ENCODE assay signal across 30 cellular contexts in the genomic region with DNA sequence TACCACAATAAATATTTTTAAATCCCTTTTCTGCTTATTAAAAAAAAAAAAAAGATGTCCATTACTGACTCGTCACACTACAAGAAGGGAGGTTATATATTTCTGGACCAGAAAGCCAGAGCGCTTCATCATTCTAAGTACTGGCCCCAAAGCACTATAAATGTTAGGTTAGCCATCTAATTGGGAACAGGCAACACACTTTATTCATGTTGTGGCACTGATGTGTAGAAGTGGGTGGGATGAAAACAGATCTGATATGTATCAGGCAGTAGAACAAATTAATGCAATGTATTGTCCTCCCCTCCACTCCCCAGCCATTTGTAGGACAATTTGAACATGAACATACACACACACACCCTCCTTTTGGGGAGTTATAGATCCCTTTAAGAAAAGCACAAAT.
"Had no signal": no experiment of that assay in that cellular context is flagged by ENCODE, and none has a peak within 500 bp of the region (broad histone marks: within the 10 kb centered on the region; RNA-seq: fewer than 3 reads in every experiment).

No MANE protein-coding gene starts in this region.

- ATAC-seq: activated CD8-positive, alpha-beta T cell treated with anti-CD3 and anti-CD28 coated beads for 36 hours; activated naive CD8-positive, alpha-beta T cell treated with anti-CD3 and anti-CD28 coated beads, Interleukin-2, amount 50 U/mL, for 24 hours; activated T-cell treated with anti-CD3 and anti-CD28 coated beads, Interleukin-2, amount 50 U/mL, for 4 hours; activated T-cell treated with anti-CD3 and anti-CD28 coated beads, Interleukin-2, amount 50 U/mL, for 72 hours; activated T-helper 17 cell treated with anti-CD3 and anti-CD28 coated beads, Interleukin-2, amount 50 U/mL, for 72 hours had no signal

- DNase-seq: activated B cell treated with CpG ODN at 0.5 μM for 24 hours; activated CD4-positive, alpha-beta memory T cell treated with anti-CD3 and anti-CD28 coated beads for 36 hours; activated CD4-positive, alpha-beta T cell treated with anti-CD3 and anti-CD28 coated beads for 4 hours; activated CD4-positive, alpha-beta T cell treated with anti-CD3 and anti-CD28 coated beads, Interleukin-2, amount 10 ng/mL, durations not matched to agents 24 days and 14 days; activated CD4-positive, alpha-beta T cell treated with anti-CD3 and anti-CD28 coated beads, Interleukin-2, amount 50 U/mL, for 1 hour; activated CD4-positive, alpha-beta T cell treated with anti-CD3 and anti-CD28 coated beads, Interleukin-2, amount 50 U/mL, for 4 hours; activated CD4-positive, CD25-positive, alpha-beta regulatory T cell treated with anti-CD3 and anti-CD28 coated beads, Interleukin-2, amount 50 U/mL, for 72 hours; activated CD8-positive, alpha-beta memory T cell treated with anti-CD3 and anti-CD28 coated beads, Interleukin-2, amount 50 U/mL, for 4 hours; activated CD8-positive, alpha-beta T cell treated with anti-CD3 and anti-CD28 coated beads for 36 hours; activated effector memory CD4-positive, alpha-beta T cell treated with anti-CD3 and anti-CD28 coated beads, Interleukin-2, amount 50 U/mL, for 16 hours; activated gamma-delta T cell treated with Interleukin-2 at 50 U/mL for 16 hours; activated naive CD4-positive, alpha-beta T cell treated with anti-CD3 and anti-CD28 coated beads, Interleukin-2, amount 10 ng/mL, durations not matched to agents 7 days and 5 days; activated naive CD4-positive, alpha-beta T cell treated with Interleukin-2 at 50 U/mL for 16 hours; activated naive CD8-positive, alpha-beta T cell treated with anti-CD3 and anti-CD28 coated beads, Interleukin-2, amount 10 ng/mL, durations not matched to agents 7 days and 5 days; activated naive CD8-positive, alpha-beta T cell treated with anti-CD3 and anti-CD28 coated beads, Interleukin-2, amount 50 U/mL, for 24 hours; activated T-cell treated with anti-CD3 and anti-CD28 coated beads for 4 hours; activated T-cell treated with anti-CD3 and anti-CD28 coated beads, Interleukin-2, amount 50 U/mL, for 1 hour; activated T-cell treated with anti-CD3 and anti-CD28 coated beads, Interleukin-2, amount 50 U/mL, for 4 hours; activated T-cell treated with anti-CD3 and anti-CD28 coated beads, Interleukin-2, amount 50 U/mL, for 72 hours; amygdala; anterior cingulate cortex; caudate nucleus; cerebellar nuclear complex; T-helper 1 cell; T-helper 2 cell; T-helper 9 cell had no signal

- H3K27ac ChIP-seq: ascending aorta, cardiac muscle cell, VCaP had no signal

- H3K4me3 ChIP-seq: ascending aorta, cardiac muscle cell had no signal

- H3K4me1 ChIP-seq: ascending aorta had no signal

- H3K27me3 ChIP-seq: ascending aorta, cardiac muscle cell had no signal
